8 cellular contexts compared by ENCODE assay signal in the genomic region with DNA sequence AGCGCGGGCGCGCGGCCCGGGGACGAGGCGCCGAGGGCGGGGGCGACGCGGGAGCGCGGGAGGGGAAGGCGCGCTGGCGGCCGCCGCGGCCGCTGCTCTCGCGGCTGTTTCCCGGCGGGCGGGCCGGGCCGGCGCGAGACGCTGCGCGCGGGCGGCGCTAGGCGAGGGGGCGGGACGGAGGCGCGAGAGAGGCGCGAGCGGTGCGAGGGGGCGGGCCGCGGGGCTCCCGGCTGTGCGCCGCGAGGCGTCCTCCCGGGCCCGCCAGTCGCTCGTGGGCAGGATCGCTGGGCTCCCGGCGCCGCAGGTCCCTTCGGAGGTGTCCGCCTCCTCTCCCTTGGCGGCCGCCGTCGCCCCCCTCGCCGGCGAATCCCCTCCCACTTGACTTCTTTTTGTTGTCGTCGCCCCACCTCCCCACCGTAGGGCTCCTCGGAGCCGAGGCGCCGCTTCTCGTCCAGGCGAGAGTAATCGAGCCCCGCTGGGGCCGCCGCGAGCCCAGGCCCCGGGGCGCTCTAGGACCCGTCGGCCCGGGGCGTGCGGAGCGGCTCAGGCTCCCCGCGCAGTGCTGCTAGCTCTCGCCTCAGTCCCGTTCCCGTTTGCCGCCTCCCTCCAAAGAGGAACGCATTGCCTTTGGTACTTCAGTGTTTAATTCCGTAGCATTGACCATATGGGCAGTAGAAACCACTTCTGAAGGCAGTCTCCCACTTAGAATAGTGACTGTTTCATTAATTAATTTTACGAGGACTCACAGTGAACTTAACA. TPM values are rescaled to one million over a fixed set of nuclear protein-coding genes. Genes with fewer than 3 reads are reported as not detected.
DNase-seq lines count a peak whose midpoint lies in the region; ATAC-seq lines count a peak whose summit lies in the region.

A gene (minus strand): TSS at position 110 of the 759 bp plus-strand sequence. CDS start 330 bp downstream, outside the sequence.

- H3K36me3 ChIP-seq in GM23248 (ENCODE audit: low read depth) = no peaks in the 10 kb centered on the region

- H3K4me2 ChIP-seq in GM23248 (ENCODE audit: unreplicated experiment) = peak within 1 kb of the TSS; percentile 89

- in situ Hi-C loops in GM23248 (cut with MboI) = no loop called here

- peak; percentile 90 to 93 for ATAC-seq in natural killer cell treated with Interleukin-12 subunit alpha and Interleukin-12 subunit beta and Interleukin-15 and Interleukin-18, amount 100 ng/mL, for 72 hours
- ATAC-seq in stimulated activated naive CD8-positive, alpha-beta T cell treated with anti-CD3 and anti-CD28 coated beads, Interleukin-15, Interleukin-2, amounts not matched to agents 100 U/mL and 50 U/mL, for 24 hours = peak; percentile 78

- peak within 1 kb of the TSS; percentile 87 for H3K27ac ChIP-seq in GM23248

- peaks cover 24% of the 10 kb centered on the region for H3K4me1 ChIP-seq in GM23248 (ENCODE audit: insufficient read depth)

- H3K27ac Mint-ChIP-seq in activated T-helper 2 cell treated with anti-CD3 and anti-CD28 coated beads, Interferon-gamma antibody, Interleukin-2, Interleukin-4, amounts not matched to agents 10 μg/mL and 5 μg/mL and 100 μg/mL, durations not matched to agents 14 hours and 24 hours and 36 hours = peak within 1 kb of the TSS; percentile 93
- H3K27ac Mint-ChIP-seq in natural killer cell treated with Interleukin-12 subunit alpha and Interleukin-12 subunit beta and Interleukin-15 and Interleukin-18, amount 100 ng/mL, for 72 hours = peak within 1 kb of the TSS; percentile 94

- no peaks in the 10 kb centered on the region for H3K27me3 Mint-ChIP-seq in activated T-helper 2 cell treated with anti-CD3 and anti-CD28 coated beads, Interferon-gamma antibody, Interleukin-2, Interleukin-4, amounts not matched to agents 10 μg/mL and 5 μg/mL and 100 μg/mL, durations not matched to agents 14 hours and 24 hours and 36 hours (ENCODE audit: low read depth)
- no peaks in the 10 kb centered on the region for H3K27me3 Mint-ChIP-seq in natural killer cell treated with Interleukin-12 subunit alpha and Interleukin-12 subunit beta and Interleukin-15 and Interleukin-18, amount 100 ng/mL, for 72 hours

- H3K4me3 ChIP-seq in GM23248 = peak within 1 kb of the TSS; percentile 99

- no peaks in the 10 kb centered on the region for H3K9me3 ChIP-seq in GM23248 (ENCODE audit: low read depth)

- peak within 1 kb of the TSS; percentile 88 for H2AFZ ChIP-seq in GM23248

- H3K4me3 Mint-ChIP-seq in activated T-helper 2 cell treated with anti-CD3 and anti-CD28 coated beads, Interferon-gamma antibody, Interleukin-2, Interleukin-4, amounts not matched to agents 10 μg/mL and 5 μg/mL and 100 μg/mL, durations not matched to agents 14 hours and 24 hours and 36 hours (ENCODE audit: low read depth) = peak within 1 kb of the TSS; percentile 93
- peak within 1 kb of the TSS; percentile 93 for H3K4me3 Mint-ChIP-seq in natural killer cell treated with Interleukin-12 subunit alpha and Interleukin-12 subunit beta and Interleukin-15 and Interleukin-18, amount 100 ng/mL, for 72 hours

- peaks cover 9% of the 10 kb centered on the region for H3K9me3 Mint-ChIP-seq in activated T-helper 2 cell treated with anti-CD3 and anti-CD28 coated beads, Interferon-gamma antibody, Interleukin-2, Interleukin-4, amounts not matched to agents 10 μg/mL and 5 μg/mL and 100 μg/mL, durations not matched to agents 14 hours and 24 hours and 36 hours
- H3K9me3 Mint-ChIP-seq in natural killer cell treated with Interleukin-12 subunit alpha and Interleukin-12 subunit beta and Interleukin-15 and Interleukin-18, amount 100 ng/mL, for 72 hours = no peaks in the 10 kb centered on the region

- peaks cover 30% of the 10 kb centered on the region for H3K36me3 Mint-ChIP-seq in activated T-helper 2 cell treated with anti-CD3 and anti-CD28 coated beads, Interferon-gamma antibody, Interleukin-2, Interleukin-4, amounts not matched to agents 10 μg/mL and 5 μg/mL and 100 μg/mL, durations not matched to agents 14 hours and 24 hours and 36 hours (ENCODE audit: low read depth)
- H3K36me3 Mint-ChIP-seq in natural killer cell treated with Interleukin-12 subunit alpha and Interleukin-12 subunit beta and Interleukin-15 and Interleukin-18, amount 100 ng/mL, for 72 hours = peaks cover 11% of the 10 kb centered on the region

- peak within 1 kb of the TSS; percentile 92 for H3K9ac ChIP-seq in GM23248

- peaks cover 30% of the 10 kb centered on the region for H3F3A ChIP-seq in GM23248 (ENCODE audit: insufficient read depth)

- intact Hi-C loops in activated T-helper 2 cell treated with anti-CD3 and anti-CD28 coated beads, Interferon-gamma antibody, Interleukin-2, Interleukin-4, amounts not matched to agents 10 μg/mL and 5 μg/mL and 100 μg/mL, durations not matched to agents 14 hours and 24 hours and 36 hours (cut with micrococcal nuclease) = loop anchor here (1.0 to 10.0 kb wide), 7 partner anchors 77 to 400 kb away; a partner anchor contains a TSS

- DNase-seq in Daoy (ENCODE audit: low read depth) (peak; percentile 95), GM23248 (peak; percentile 96), Kasumi-1 (lab: John Stamatoyannopoulos, UW) (peak; percentile 81 to 85), RPMI8226 (peak; percentile 95), fibroblast of peridontal ligament (ENCODE audit: extremely low read depth) (peak; percentile 85)
- DNase-seq in activated T-helper 2 cell treated with anti-CD3 and anti-CD28 coated beads, Interferon-gamma antibody, Interleukin-2, Interleukin-4, amounts not matched to agents 10 μg/mL and 5 μg/mL and 100 μg/mL, durations not matched to agents 14 hours and 24 hours and 36 hours (ENCODE audit: low spot score) = peak; percentile 85
- peak; percentile 93 for DNase-seq in natural killer cell treated with Interleukin-12 subunit alpha and Interleukin-12 subunit beta and Interleukin-15 and Interleukin-18, amount 100 ng/mL, for 72 hours (ENCODE audit: low spot score)
- DNase-seq in stimulated activated naive CD8-positive, alpha-beta T cell treated with anti-CD3 and anti-CD28 coated beads, Interleukin-15, Interleukin-2, amounts not matched to agents 100 U/mL and 50 U/mL, for 24 hours = peak; percentile 90

- H3K79me2 ChIP-seq in GM23248 (ENCODE audit: insufficient read depth) = peaks cover 40% of the 10 kb centered on the region

- no peaks in the 10 kb centered on the region for H3K27me3 ChIP-seq in GM23248 (replicated peaks; ENCODE audit: insufficient read depth)

- H4K20me1 ChIP-seq in GM23248 (ENCODE audit: insufficient read depth) = no peaks in the 10 kb centered on the region; the same call in 1 of the 2 replicates

- peaks cover 57% of the 10 kb centered on the region for H3K4me1 Mint-ChIP-seq in activated T-helper 2 cell treated with anti-CD3 and anti-CD28 coated beads, Interferon-gamma antibody, Interleukin-2, Interleukin-4, amounts not matched to agents 10 μg/mL and 5 μg/mL and 100 μg/mL, durations not matched to agents 14 hours and 24 hours and 36 hours (ENCODE audit: low read depth)
- H3K4me1 Mint-ChIP-seq in natural killer cell treated with Interleukin-12 subunit alpha and Interleukin-12 subunit beta and Interleukin-15 and Interleukin-18, amount 100 ng/mL, for 72 hours (ENCODE audit: low read depth in 2 of 2) = peaks cover 52 to 61% of the 10 kb centered on the region in 2 donors

- 1% methylated on average over 34 to 61 of the region's 102 CpGs for WGBS in GM23248 (ENCODE audit: low coverage in 1 of 2, low lambda C conversion rate in 2 of 2, missing lambda C conversion rate in 2 of 2), 2 experiments

- no peaks in the 10 kb centered on the region for H3K9me2 ChIP-seq in GM23248 (ENCODE audit: insufficient read depth)

RNA-seq across cellular contexts. Expression of the gene that starts here (rescaled TPM):
- 20.8 and 23.4 TPM in 2 replicates for total RNA-seq in Daoy (2014; rRNA removed; shearing (Covaris generic))
- total RNA-seq in GM23248 (2014; rRNA removed; shearing (Covaris generic)) = 28.3 and 29.8 TPM in 2 replicates
- polyA plus RNA-seq in GM23248 (2016; fragmentation: Nextera tagmentation; extraction: Ambion mirVana) = 8.0 and 8.8 TPM in 2 replicates
- 50.7 and 55.7 TPM in 2 replicates for total RNA-seq in activated T-helper 2 cell treated with anti-CD3 and anti-CD28 coated beads, Interferon-gamma antibody, Interleukin-2, Interleukin-4, amounts not matched to agents 10 μg/mL and 5 μg/mL and 100 μg/mL, durations not matched to agents 14 hours and 24 hours and 36 hours
- 10 to 100 TPM; 49.2 to 61.1 TPM for total RNA-seq in natural killer cell treated with Interleukin-12 subunit alpha and Interleukin-12 subunit beta and Interleukin-15 and Interleukin-18, amount 100 ng/mL, for 72 hours

Comparison
In these comparisons a context has a peak if more than half of its experiments do, and no peak if none do; other contexts are left out.
1. Peak in every context shown above with its lines: DNase-seq, ATAC-seq, H3K4me3 ChIP-seq and H3K27ac ChIP-seq.